10 cellular contexts compared by ENCODE assay signal in the genomic region with DNA sequence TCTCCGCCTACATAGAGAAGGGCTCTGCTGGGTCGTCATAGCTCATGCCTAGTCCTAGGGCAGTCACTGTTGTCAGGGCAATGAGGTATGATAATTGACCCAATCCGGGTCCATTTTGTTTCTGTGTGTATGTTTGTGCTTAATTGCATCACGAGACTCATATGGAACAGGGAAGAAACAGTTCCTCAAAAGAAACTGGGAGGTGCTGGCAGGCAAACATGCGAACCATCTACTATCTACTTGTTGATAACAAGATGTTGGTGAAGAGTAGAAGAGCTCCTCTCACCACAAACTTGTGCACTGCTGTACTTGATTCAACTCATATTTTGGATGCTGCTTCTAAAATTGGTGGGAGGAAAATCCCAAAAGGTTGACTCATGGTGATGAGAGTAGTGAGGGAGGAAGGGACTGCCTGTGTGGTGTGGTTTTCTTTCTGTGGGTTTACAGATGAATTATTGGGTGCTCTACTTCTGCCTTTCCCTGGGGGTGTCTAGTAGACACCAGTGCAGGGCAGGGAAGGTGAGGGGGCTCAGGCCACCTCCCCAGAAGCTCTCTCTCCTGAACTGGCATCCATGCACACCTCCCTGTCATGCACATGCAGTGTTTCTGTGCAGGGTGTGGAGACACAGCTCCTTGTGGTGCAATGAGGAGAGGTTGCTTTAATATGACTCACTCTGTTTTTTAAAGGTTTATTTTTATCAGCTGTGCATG. TPM values are rescaled to one million over a fixed set of nuclear protein-coding genes. Genes with fewer than 3 reads are reported as not detected.
DNase-seq lines count a peak whose midpoint lies in the region; ATAC-seq and TF ChIP-seq lines count a peak whose summit lies in the region.
"Had no signal": no experiment of that assay in that cellular context is flagged by ENCODE, and none has a peak within 500 bp of the region (broad histone marks: within the 10 kb centered on the region; RNA-seq: fewer than 3 reads in every experiment).

No MANE protein-coding gene starts in this region.

- peak; percentile 59 for DNase-seq in activated CD4-positive, alpha-beta T cell treated with anti-CD3 and anti-CD28 coated beads, Interleukin-2, amount 10 ng/mL, durations not matched to agents 24 days and 14 days
- no peak for DNase-seq in activated CD4-positive, alpha-beta T cell treated with anti-CD3 and anti-CD28 coated beads for 1 hour
- DNase-seq in activated T-cell treated with anti-CD3 and anti-CD28 coated beads, Interleukin-2, amount 50 U/mL, for 72 hours: peak; percentile 26 to 45
- DNase-seq in renal cortical epithelial cell (ENCODE audit: low read depth) (peak; percentile 62), mesenteric fat pad (ENCODE audit: low spot score) (no peak), LoVo (ENCODE audit: low spot score) (no peak), spleen (no peak)
- DNase-seq: CD4-positive, CD25-positive, alpha-beta regulatory T cell; foreskin melanocyte had no signal

- H3K36me3 ChIP-seq in spleen: no peaks in the 10 kb centered on the region

- H3K4me3 Mint-ChIP-seq in activated CD4-positive, alpha-beta T cell treated with anti-CD3 and anti-CD28 coated beads, Interleukin-2, amount 10 ng/mL, durations not matched to agents 24 days and 14 days: peak overlapping the region; percentile 49
- peak overlapping the region; percentile 34 to 66 for H3K4me3 Mint-ChIP-seq in activated T-cell treated with anti-CD3 and anti-CD28 coated beads, Interleukin-2, amount 50 U/mL, for 72 hours
- H3K4me3 Mint-ChIP-seq: CD4-positive, CD25-positive, alpha-beta regulatory T cell had no signal

- no peaks in the 10 kb centered on the region for H3K27me3 ChIP-seq in spleen (replicated peaks in 1 of 7)

- H3K9me3 ChIP-seq in spleen: no peaks in the 10 kb centered on the region

- H3K4me1 ChIP-seq in spleen: no peaks in the 10 kb centered on the region

- no peak overlapping the region for H3K4me3 ChIP-seq in spleen

- no peak for TF ChIP-seq POLR2A in spleen (IDR thresholded peaks at IDR 0.05)

- H3K27me3 Mint-ChIP-seq in activated CD4-positive, alpha-beta T cell treated with anti-CD3 and anti-CD28 coated beads, Interleukin-2, amount 10 ng/mL, durations not matched to agents 24 days and 14 days: peaks cover 4% of the 10 kb centered on the region
- H3K27me3 Mint-ChIP-seq in activated T-cell treated with anti-CD3 and anti-CD28 coated beads, Interleukin-2, amount 50 U/mL, for 72 hours (ENCODE audit: low read depth): peaks cover 14% of the 10 kb centered on the region
- H3K27me3 Mint-ChIP-seq: CD4-positive, CD25-positive, alpha-beta regulatory T cell had no signal

- H3K27ac ChIP-seq in spleen: no peak overlapping the region

- 62 to 79% (median 69%) methylated on average over 5 of the region's 5 CpGs for WGBS in spleen, 5 donors

- H3K9me3 Mint-ChIP-seq in activated CD4-positive, alpha-beta T cell treated with anti-CD3 and anti-CD28 coated beads, Interleukin-2, amount 10 ng/mL, durations not matched to agents 24 days and 14 days: no peaks in the 10 kb centered on the region
- H3K9me3 Mint-ChIP-seq in activated T-cell treated with anti-CD3 and anti-CD28 coated beads, Interleukin-2, amount 50 U/mL, for 72 hours: no peaks in the 10 kb centered on the region
- H3K9me3 Mint-ChIP-seq: CD4-positive, CD25-positive, alpha-beta regulatory T cell had no signal

- ATAC-seq in HG02973 (IDR thresholded peaks at IDR 0.05; ENCODE audit: unreplicated experiment): peak; percentile 66
- peak; percentile 86 for ATAC-seq in activated T-cell treated with anti-CD3 and anti-CD28 coated beads, Interleukin-2, amount 50 U/mL, for 72 hours (replicated peaks in 1 of 2)

- intact Hi-C loops in activated CD4-positive, alpha-beta T cell treated with anti-CD3 and anti-CD28 coated beads, Interleukin-2, amount 10 ng/mL, durations not matched to agents 24 days and 14 days (cut with micrococcal nuclease): loop anchor here (1.0 kb wide), 3 partner anchors 46 to 304 kb away; partner anchors contain the start of genes DOCK4, IFRD1 and ZNF277
- intact Hi-C loops in spleen (cut with DNase I; ENCODE audit: low total_unique reads): no loop called here

- TF ChIP-seq CTCF in spleen (IDR thresholded peaks at IDR 0.05 in 8 of 11, conservative IDR thresholded peaks at IDR 0.05 in 3 of 11): no peak

- H3K27ac Mint-ChIP-seq in activated CD4-positive, alpha-beta T cell treated with anti-CD3 and anti-CD28 coated beads, Interleukin-2, amount 10 ng/mL, durations not matched to agents 24 days and 14 days: peak overlapping the region; percentile 87
- H3K27ac Mint-ChIP-seq in activated T-cell treated with anti-CD3 and anti-CD28 coated beads, Interleukin-2, amount 50 U/mL, for 72 hours: no peak overlapping the region

- peaks cover 20% of the 10 kb centered on the region for H3K4me1 Mint-ChIP-seq in activated CD4-positive, alpha-beta T cell treated with anti-CD3 and anti-CD28 coated beads, Interleukin-2, amount 10 ng/mL, durations not matched to agents 24 days and 14 days
- H3K4me1 Mint-ChIP-seq in activated T-cell treated with anti-CD3 and anti-CD28 coated beads, Interleukin-2, amount 50 U/mL, for 72 hours (ENCODE audit: low read depth): peaks cover 16% of the 10 kb centered on the region
- H3K4me1 Mint-ChIP-seq: CD4-positive, CD25-positive, alpha-beta regulatory T cell had no signal

- H3K36me3 Mint-ChIP-seq in activated CD4-positive, alpha-beta T cell treated with anti-CD3 and anti-CD28 coated beads, Interleukin-2, amount 10 ng/mL, durations not matched to agents 24 days and 14 days (ENCODE audit: low read depth): no peaks in the 10 kb centered on the region
- no peaks in the 10 kb centered on the region for H3K36me3 Mint-ChIP-seq in activated T-cell treated with anti-CD3 and anti-CD28 coated beads, Interleukin-2, amount 50 U/mL, for 72 hours (ENCODE audit: insufficient read depth in 2 of 2)
- H3K36me3 Mint-ChIP-seq: CD4-positive, CD25-positive, alpha-beta regulatory T cell had no signal

RNA-seq across cellular contexts. Expression of gene LSMEM1, which starts 29.4 kb away (rescaled TPM):
- 1.0 and 1.2 TPM in 2 replicates for total RNA-seq in activated CD4-positive, alpha-beta T cell treated with anti-CD3 and anti-CD28 coated beads, Interleukin-2, amount 10 ng/mL, durations not matched to agents 24 days and 14 days
- 1 to 10 TPM; 1.1 to 3.7 TPM for total RNA-seq in activated T-cell treated with anti-CD3 and anti-CD28 coated beads, Interleukin-2, amount 50 U/mL, for 72 hours
- total RNA-seq in renal cortical epithelial cell (1.2 TPM in 1 of 2 replicates, not detected in the other), mesenteric fat pad (2.4 TPM), spleen (10 to 100 TPM in 1 of 7 donors, 1 to 10 TPM in 6; 2.2 to 15.1 (median 3.3) TPM)
- polyA plus RNA-seq in spleen: 1 to 10 TPM in 2 of 3 donors, under 1 TPM in 1; 0.93 to 1.6 (median 1.2) TPM

RNA-seq across cellular contexts. Expression of gene IFRD1, which starts 59.9 kb away (rescaled TPM):
- total RNA-seq in activated CD4-positive, alpha-beta T cell treated with anti-CD3 and anti-CD28 coated beads, Interleukin-2, amount 10 ng/mL, durations not matched to agents 24 days and 14 days: 70.7 and 72.8 TPM in 2 replicates
- 10 to 100 TPM; 86.4 to 88.3 TPM for total RNA-seq in activated T-cell treated with anti-CD3 and anti-CD28 coated beads, Interleukin-2, amount 50 U/mL, for 72 hours
- total RNA-seq in renal cortical epithelial cell (42.2 and 51.1 TPM in 2 replicates), mesenteric fat pad (82.6 TPM), spleen (100 to 1,000 TPM in 1 of 7 donors, 10 to 100 TPM in 6; 41.0 to 111 (median 54.5) TPM)
- 10 to 100 TPM; 22.9 to 29.3 (median 26.2) TPM for polyA plus RNA-seq in spleen

Comparison
In these comparisons a context has a peak if more than half of its experiments do, and no peak if none do; other contexts are left out.
1. DNase-seq: peak in activated CD4-positive, alpha-beta T cell treated with anti-CD3 and anti-CD28 coated beads, Interleukin-2, amount 10 ng/mL, durations not matched to agents 24 days and 14 days (single experiment), activated T-cell treated with anti-CD3 and anti-CD28 coated beads, Interleukin-2, amount 50 U/mL, for 72 hours (2 of 2) and renal cortical epithelial cell (single experiment); none in activated CD4-positive, alpha-beta T cell treated with anti-CD3 and anti-CD28 coated beads for 1 hour (single experiment), mesenteric fat pad (single experiment), LoVo (single experiment) and spleen (single experiment).